ENCODE assay signal across 26 cellular contexts in the genomic region with DNA sequence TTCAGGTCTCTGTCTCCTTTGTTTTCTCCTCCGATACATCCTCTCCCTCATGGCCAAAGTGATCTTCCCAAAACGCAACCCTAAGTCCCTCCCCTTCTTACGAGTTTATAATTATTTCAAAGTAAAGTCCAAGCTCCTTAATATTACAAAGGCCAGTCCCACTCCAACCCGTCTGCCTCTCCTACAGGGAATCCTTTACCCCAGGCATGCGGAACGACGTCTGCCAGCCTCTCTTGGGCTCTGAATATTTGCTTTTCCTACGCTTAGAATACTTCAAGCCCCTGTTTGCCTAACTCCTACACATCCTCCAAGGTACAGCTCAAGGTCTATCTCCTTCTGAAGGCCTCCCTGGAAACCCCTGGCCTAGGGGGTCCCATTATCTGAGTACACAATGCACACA.
"Had no signal": no experiment of that assay in that cellular context is flagged by ENCODE, and none has a peak within 500 bp of the region (broad histone marks: within the 10 kb centered on the region; RNA-seq: fewer than 3 reads in every experiment).

No MANE protein-coding gene starts in this region.

- H3K4me1 ChIP-seq: psoas muscle, right lobe of liver, transverse colon, uterus had no signal

- DNase-seq: naive thymus-derived CD4-positive, alpha-beta T cell; natural killer cell; nucleus accumbens; posterior cingulate gyrus; psoas muscle; right cardiac atrium; right lobe of liver; sigmoid colon; small intestine; stimulated activated CD4-positive, alpha-beta T cell treated with anti-CD3 and anti-CD28 coated beads, Interleukin-15, amount 100 ng/mL, for 24 hours; stimulated activated CD4-positive, alpha-beta T cell treated with anti-CD3 and anti-CD28 coated beads, Interleukin-2, amount 100 ng/mL, for 24 hours; stimulated activated CD4-positive, alpha-beta T cell treated with anti-CD3 and anti-CD28 coated beads, Interleukin-2, amount 100 ng/mL, for 48 hours; stimulated activated CD4-positive, alpha-beta T cell treated with anti-CD3 and anti-CD28 coated beads, Interleukin-4, amount 100 ng/mL, for 24 hours; stimulated activated naive B cell treated with anti-CD40 and anti-IgM and Interleukin-4, amounts not matched to agents 10 μg/mL and 1 μg/mL and 100 μg/mL, for 72 hours; stimulated activated naive CD4-positive, alpha-beta T cell treated with Interleukin-2 at 50 U/mL for 16 hours; stimulated activated naive CD8-positive, alpha-beta T cell treated with anti-CD3 and anti-CD28 coated beads, Interleukin-15, amount 100 ng/mL, for 72 hours; tibial artery; transverse colon; upper lobe of right lung; uterus had no signal

- H3K4me3 Mint-ChIP-seq: naive thymus-derived CD4-positive, alpha-beta T cell; natural killer cell; stimulated activated effector memory CD8-positive, alpha-beta T cell treated with anti-CD3 and anti-CD28 coated beads, Interleukin-12 subunit alpha, Interleukin-12 subunit beta, amount 100 ng/mL, for 72 hours; stimulated activated naive B cell treated with anti-CD40 and anti-IgM and Interleukin-4, amounts not matched to agents 10 μg/mL and 1 μg/mL and 100 μg/mL, for 72 hours; stimulated activated naive CD8-positive, alpha-beta T cell treated with anti-CD3 and anti-CD28 coated beads, Interleukin-15, amount 100 ng/mL, for 72 hours; type B pancreatic cell had no signal

- H3K27ac ChIP-seq: neutrophil, parathyroid adenoma, psoas muscle, right lobe of liver, sigmoid colon, thoracic aorta, tibial artery, transverse colon, upper lobe of right lung, uterus had no signal

- H3K36me3 Mint-ChIP-seq: naive thymus-derived CD4-positive, alpha-beta T cell; natural killer cell; stimulated activated effector memory CD8-positive, alpha-beta T cell treated with anti-CD3 and anti-CD28 coated beads, Interleukin-12 subunit alpha, Interleukin-12 subunit beta, amount 100 ng/mL, for 72 hours; stimulated activated naive B cell treated with anti-CD40 and anti-IgM and Interleukin-4, amounts not matched to agents 10 μg/mL and 1 μg/mL and 100 μg/mL, for 72 hours had no signal

- H3K36me3 ChIP-seq: neutrophil, right lobe of liver, sigmoid colon, thoracic aorta, tibial artery, transverse colon, upper lobe of right lung, uterus had no signal

- H3K27me3 ChIP-seq: neutrophil, right lobe of liver, sigmoid colon, tibial artery, transverse colon, upper lobe of right lung, uterus had no signal

- H3K27me3 Mint-ChIP-seq: type B pancreatic cell had no signal

- H3K9me3 ChIP-seq: neutrophil, psoas muscle, right lobe of liver, sigmoid colon, thoracic aorta, tibial artery, transverse colon, upper lobe of right lung, uterus had no signal

- H3K4me1 Mint-ChIP-seq: naive thymus-derived CD4-positive, alpha-beta T cell; natural killer cell; stimulated activated effector memory CD8-positive, alpha-beta T cell treated with anti-CD3 and anti-CD28 coated beads, Interleukin-12 subunit alpha, Interleukin-12 subunit beta, amount 100 ng/mL, for 72 hours; stimulated activated naive B cell treated with anti-CD40 and anti-IgM and Interleukin-4, amounts not matched to agents 10 μg/mL and 1 μg/mL and 100 μg/mL, for 72 hours; stimulated activated naive CD8-positive, alpha-beta T cell treated with anti-CD3 and anti-CD28 coated beads, Interleukin-15, amount 100 ng/mL, for 72 hours had no signal

- ATAC-seq: naive thymus-derived CD4-positive, alpha-beta T cell; natural killer cell; psoas muscle; right cardiac atrium; right lobe of liver; stimulated activated effector memory CD8-positive, alpha-beta T cell treated with anti-CD3 and anti-CD28 coated beads, Interleukin-12 subunit alpha, Interleukin-12 subunit beta, amount 100 ng/mL, for 72 hours; stimulated activated naive B cell treated with anti-CD40 and anti-IgM and Interleukin-4, amounts not matched to agents 10 μg/mL and 1 μg/mL and 100 μg/mL, for 72 hours; stimulated activated naive CD8-positive, alpha-beta T cell treated with anti-CD3 and anti-CD28 coated beads, Interleukin-15, amount 100 ng/mL, for 72 hours; upper lobe of right lung had no signal

- H3K4me3 ChIP-seq: psoas muscle, right lobe of liver, sigmoid colon, thoracic aorta, tibial artery, transverse colon, upper lobe of right lung, uterus had no signal

- H3K9me3 Mint-ChIP-seq: natural killer cell; stimulated activated naive CD8-positive, alpha-beta T cell treated with anti-CD3 and anti-CD28 coated beads, Interleukin-15, amount 100 ng/mL, for 72 hours; type B pancreatic cell had no signal

- H3K27ac Mint-ChIP-seq: naive thymus-derived CD4-positive, alpha-beta T cell; natural killer cell; progenitor cell of endocrine pancreas; stimulated activated effector memory CD8-positive, alpha-beta T cell treated with anti-CD3 and anti-CD28 coated beads, Interleukin-12 subunit alpha, Interleukin-12 subunit beta, amount 100 ng/mL, for 72 hours; stimulated activated naive B cell treated with anti-CD40 and anti-IgM and Interleukin-4, amounts not matched to agents 10 μg/mL and 1 μg/mL and 100 μg/mL, for 72 hours; stimulated activated naive CD8-positive, alpha-beta T cell treated with anti-CD3 and anti-CD28 coated beads, Interleukin-15, amount 100 ng/mL, for 72 hours; type B pancreatic cell had no signal
